17 cellular contexts compared by ENCODE assay signal in the genomic region with DNA sequence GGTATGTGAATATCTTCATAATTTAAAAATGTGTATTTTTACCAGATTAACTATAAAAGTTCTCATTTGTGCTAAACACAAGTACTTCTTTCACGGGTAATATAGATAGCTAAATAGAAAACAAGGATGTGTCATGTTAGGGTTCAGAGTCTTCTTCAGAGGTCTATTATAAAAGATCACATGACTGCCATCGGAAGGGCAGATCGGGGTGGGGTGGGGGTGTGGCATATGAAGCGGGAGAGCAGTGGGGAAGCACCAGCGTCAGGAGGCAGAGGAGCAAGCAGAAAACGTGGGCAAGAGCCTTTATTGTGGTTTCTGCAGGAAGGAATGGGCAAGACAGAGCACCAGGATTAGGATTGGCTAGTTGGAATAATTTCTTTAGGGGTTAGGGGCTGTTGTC.
"Had no signal": no experiment of that assay in that cellular context is flagged by ENCODE, and none has a peak within 500 bp of the region (broad histone marks: within the 10 kb centered on the region; RNA-seq: fewer than 3 reads in every experiment).

No MANE protein-coding gene starts in this region.

- H3K4me3 ChIP-seq: prostate gland, skin epidermis, suprapubic skin, upper lobe of left lung had no signal

- H3K36me3 ChIP-seq: prostate gland had no signal

- H3K36me3 Mint-ChIP-seq: natural killer cell treated with Interleukin-12 subunit alpha and Interleukin-12 subunit beta and Interleukin-15 and Interleukin-18, amount 100 ng/mL, for 72 hours had no signal

- H3K27me3 Mint-ChIP-seq: activated CD8-positive, alpha-beta T cell treated with anti-CD3 and anti-CD28 coated beads for 36 hours had no signal

- H3K9me3 ChIP-seq: prostate gland, suprapubic skin, upper lobe of left lung had no signal

- H3K9me3 Mint-ChIP-seq: activated CD8-positive, alpha-beta T cell treated with anti-CD3 and anti-CD28 coated beads for 36 hours; activated T-cell treated with anti-CD3 and anti-CD28 coated beads, Interleukin-2, amount 50 U/mL, for 4 hours; natural killer cell treated with Interleukin-12 subunit alpha and Interleukin-12 subunit beta and Interleukin-15 and Interleukin-18, amount 100 ng/mL, for 72 hours had no signal

- H3K4me3 Mint-ChIP-seq: activated CD8-positive, alpha-beta T cell treated with anti-CD3 and anti-CD28 coated beads for 36 hours; activated T-cell treated with anti-CD3 and anti-CD28 coated beads, Interleukin-2, amount 50 U/mL, for 4 hours; natural killer cell treated with Interleukin-12 subunit alpha and Interleukin-12 subunit beta and Interleukin-15 and Interleukin-18, amount 100 ng/mL, for 72 hours had no signal

- H3K27me3 ChIP-seq: suprapubic skin, upper lobe of left lung had no signal

- ATAC-seq: activated CD8-positive, alpha-beta T cell treated with anti-CD3 and anti-CD28 coated beads for 36 hours; activated T-cell treated with anti-CD3 and anti-CD28 coated beads, Interleukin-2, amount 50 U/mL, for 4 hours; esophagus mucosa; natural killer cell treated with Interleukin-12 subunit alpha and Interleukin-12 subunit beta and Interleukin-15 and Interleukin-18, amount 100 ng/mL, for 72 hours; right cardiac atrium; stimulated activated naive CD8-positive, alpha-beta T cell treated with anti-CD3 and anti-CD28 coated beads, Interleukin-15, Interleukin-2, amounts not matched to agents 100 U/mL and 50 U/mL, for 24 hours had no signal

- H3K4me1 ChIP-seq: prostate gland, suprapubic skin, upper lobe of left lung had no signal

- H3K27ac ChIP-seq: prostate gland, skin epidermis, suprapubic skin, upper lobe of left lung had no signal

- H3K27ac Mint-ChIP-seq: activated CD8-positive, alpha-beta T cell treated with anti-CD3 and anti-CD28 coated beads for 36 hours; natural killer cell treated with Interleukin-12 subunit alpha and Interleukin-12 subunit beta and Interleukin-15 and Interleukin-18, amount 100 ng/mL, for 72 hours had no signal

- DNase-seq: activated CD4-positive, alpha-beta T cell treated with anti-CD3 and anti-CD28 coated beads for 4 hours; activated CD8-positive, alpha-beta T cell treated with anti-CD3 and anti-CD28 coated beads for 36 hours; activated effector memory CD4-positive, alpha-beta T cell treated with Interleukin-2 at 50 U/mL for 16 hours; activated naive CD4-positive, alpha-beta T cell treated with anti-CD3 and anti-CD28 coated beads, Interleukin-2, amount 50 U/mL, for 16 hours; activated T-cell treated with anti-CD3 and anti-CD28 coated beads, Interleukin-2, amount 50 U/mL, for 4 hours; kidney glomerular epithelial cell; mesendoderm; right cardiac atrium; stimulated activated naive CD8-positive, alpha-beta T cell treated with anti-CD3 and anti-CD28 coated beads, Interleukin-15, Interleukin-2, amounts not matched to agents 100 U/mL and 50 U/mL, for 24 hours; T-helper 1 cell; T1000; upper lobe of left lung had no signal
